In the genomic region with DNA sequence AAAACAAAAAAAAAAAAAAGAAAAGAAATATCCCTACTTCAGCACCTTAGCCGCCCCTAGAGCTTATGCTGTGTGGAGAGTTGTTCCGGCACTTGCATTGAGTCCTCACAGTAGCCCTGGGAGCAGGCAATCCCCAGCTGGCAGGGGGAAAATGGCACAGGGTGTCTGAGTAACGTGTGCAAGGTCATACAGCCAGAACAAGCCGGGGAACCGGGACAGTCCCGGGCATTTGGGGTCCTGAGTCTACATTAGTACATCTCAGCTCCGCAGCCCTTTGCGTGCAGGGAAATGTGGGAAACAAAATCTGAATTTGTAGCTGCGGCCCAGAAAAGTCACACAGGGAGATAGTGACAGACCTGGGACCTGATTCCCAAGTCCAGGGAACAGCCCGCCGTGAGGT, we compare ENCODE assay signal across 11 cellular contexts. TPM values are rescaled to one million over a fixed set of nuclear protein-coding genes. Genes with fewer than 3 reads are reported as not detected.
DNase-seq lines count a peak whose midpoint lies in the region; ATAC-seq and TF ChIP-seq lines count a peak whose summit lies in the region.
"Had no signal": no experiment of that assay in that cellular context is flagged by ENCODE, and none has a peak within 500 bp of the region (broad histone marks: within the 10 kb centered on the region; RNA-seq: fewer than 3 reads in every experiment).

No MANE protein-coding gene starts in this region.

- H3K4me3 Mint-ChIP-seq in MCF 10A (ENCODE audit: unreplicated experiment) = peak overlapping the region; percentile 74
- peak overlapping the region in 8 of 10 donors; percentile 19 to 99 (median 66) for H3K4me3 Mint-ChIP-seq in naive thymus-derived CD4-positive, alpha-beta T cell

- no peaks in the 10 kb centered on the region for H3K27me3 Mint-ChIP-seq in MCF 10A (ENCODE audit: insufficient read depth, unreplicated experiment)
- no peaks in the 10 kb centered on the region for H3K27me3 Mint-ChIP-seq in naive thymus-derived CD4-positive, alpha-beta T cell

- ATAC-seq in naive thymus-derived CD4-positive, alpha-beta T cell = no peak
- no peak for ATAC-seq in SK-N-SH treated with all-trans-retinoic acid at 6 μM for 48 hours
- ATAC-seq: K562 had no signal

- CTCF ChIA-PET in MCF 10A (lab: Yijun Ruan, JAX) = interaction anchor here (0.6 to 2.1 kb wide), 7 partner anchors 8 to 275 kb away, joined by 3 to 7 read pairs (median 3); no protein-coding TSS in a partner anchor
- CTCF ChIA-PET in naive thymus-derived CD4-positive, alpha-beta T cell (lab: Charles Lee) = interaction anchor here (0.6 to 1.3 kb wide), 6 partner anchors 9 to 252 kb away, joined by 3 to 5 read pairs (median 4); a partner anchor contains a TSS

- BruUV-seq in MCF 10A (replicated peaks; lab: Mats Ljungman, UMichigan) = no TSS peak

- H3K9me3 ChIP-seq in right atrium auricular region = no peaks in the 10 kb centered on the region
- H3K9me3 ChIP-seq in naive thymus-derived CD4-positive, alpha-beta T cell (ENCODE audit: control insufficient read depth in 2 of 3, low read length in 3 of 3) = no peaks in the 10 kb centered on the region

- H3K4me3 ChIP-seq in right atrium auricular region = no peak overlapping the region
- H3K4me3 ChIP-seq in naive thymus-derived CD4-positive, alpha-beta T cell (ENCODE audit: low read length) = no peak overlapping the region
- H3K4me3 ChIP-seq: K562 had no signal

- intact Hi-C loops in cardiac septum (cut with DNase I) (loop anchor here (10.0 kb wide), 1 partner anchor 122 kb away; a partner anchor contains a TSS), MCF 10A (cut with micrococcal nuclease) (no loop called here)
- intact Hi-C loops in naive thymus-derived CD4-positive, alpha-beta T cell (cut with micrococcal nuclease) = no loop called here

- peaks cover 0 to 44% of the 10 kb centered on the region in 2 donors for H3K4me1 ChIP-seq in right atrium auricular region
- H3K4me1 ChIP-seq in naive thymus-derived CD4-positive, alpha-beta T cell (ENCODE audit: control insufficient read depth in 2 of 2, insufficient read depth in 2 of 2, low read length in 2 of 2) = peaks cover 21 to 31% of the 10 kb centered on the region in 2 donors

- H3K36me3 Mint-ChIP-seq in MCF 10A (ENCODE audit: insufficient read depth, unreplicated experiment) = peaks cover 36% of the 10 kb centered on the region
- H3K36me3 Mint-ChIP-seq in naive thymus-derived CD4-positive, alpha-beta T cell = peaks cover 0 to 36% (median 8%) of the 10 kb centered on the region in 5 donors

- no peaks in the 10 kb centered on the region for H3K27me3 ChIP-seq in right atrium auricular region
- no peaks in the 10 kb centered on the region for H3K27me3 ChIP-seq in naive thymus-derived CD4-positive, alpha-beta T cell (ENCODE audit: control insufficient read depth in 2 of 2, insufficient read depth in 2 of 2, low read length in 2 of 2)

- H3K36me3 ChIP-seq in right atrium auricular region = peaks cover 41% of the 10 kb centered on the region
- H3K36me3 ChIP-seq in naive thymus-derived CD4-positive, alpha-beta T cell (ENCODE audit: control insufficient read depth in 2 of 3, insufficient read depth in 3 of 3, low read length in 3 of 3) = peaks cover 22 to 35% (median 23%) of the 10 kb centered on the region in 3 experiments

- H3K27ac Mint-ChIP-seq in MCF 10A (ENCODE audit: low read depth, unreplicated experiment) = peak overlapping the region; percentile 97
- H3K27ac Mint-ChIP-seq in naive thymus-derived CD4-positive, alpha-beta T cell = peak overlapping the region in 8 of 9 donors; percentile 52 to 98 (median 88)

- POLR2A ChIA-PET in MCF 10A (lab: Yijun Ruan, JAX) = interaction anchor here (0.5 to 2.1 kb wide), 13 partner anchors 11 to 833 kb away, joined by 3 to 15 read pairs (median 4); a partner anchor contains a TSS
- POLR2A ChIA-PET in naive thymus-derived CD4-positive, alpha-beta T cell (lab: Charles Lee) = interaction anchor here (1.2 kb wide), 1 partner anchor 118 kb away, joined by 4 read pairs; no protein-coding TSS in a partner anchor

- in situ Hi-C loops in ACHN (cut with HindIII; ENCODE audit: low pct_ligation_motif_present, low pct_unique_long_range_greater_than_20kb, low sequenced_read_pairs) = no loop called here

- no peak for TF ChIP-seq CTCF in right atrium auricular region (IDR thresholded peaks at IDR 0.05)
- no peak for TF ChIP-seq CTCF in MCF 10A (IDR thresholded peaks at IDR 0.05; ENCODE audit: unreplicated experiment)

- no peaks in the 10 kb centered on the region for H3K9me3 Mint-ChIP-seq in MCF 10A (ENCODE audit: unreplicated experiment)
- H3K9me3 Mint-ChIP-seq in naive thymus-derived CD4-positive, alpha-beta T cell = peaks cover 0 to 4% (median 0%) of the 10 kb centered on the region in 11 donors

- peak overlapping the region; percentile 53 to 57 for H3K27ac ChIP-seq in right atrium auricular region
- H3K27ac ChIP-seq in naive thymus-derived CD4-positive, alpha-beta T cell (ENCODE audit: low read depth, low read length) = peak overlapping the region; percentile 83
- H3K27ac ChIP-seq: VCaP had no signal

- DNase-seq in right atrium auricular region (ENCODE audit: low spot score) (no peak), cardiac septum (ENCODE audit: low spot score) (no peak), MCF 10A (ENCODE audit: unreplicated experiment) (no peak), C1 segment of cervical spinal cord (lab: John Stamatoyannopoulos, UW) (no peak), ureter (ENCODE audit: low spot score) (no peak), ACHN (no peak)
- DNase-seq in naive thymus-derived CD4-positive, alpha-beta T cell = no peak
- DNase-seq: NCI-H2107 had no signal

- peaks cover 28% of the 10 kb centered on the region for H3K4me1 Mint-ChIP-seq in MCF 10A (ENCODE audit: insufficient read depth, unreplicated experiment)
- peaks cover 29 to 45% (median 40%) of the 10 kb centered on the region in 7 donors for H3K4me1 Mint-ChIP-seq in naive thymus-derived CD4-positive, alpha-beta T cell

TF ChIP-seq in SK-N-SH treated with all-trans-retinoic acid at 6 μM for 48 hours, 23 proteins besides CTCF, POLR2A, EP300 and RAD21:
- TF ChIP-seq GLIS3 (CRISPR knock-in tag; IDR thresholded peaks at IDR 0.05) = no peak
- no peak for TF ChIP-seq SNAI2 (CRISPR knock-in tag; IDR thresholded peaks at IDR 0.05)
- TF ChIP-seq, protein P1, sequence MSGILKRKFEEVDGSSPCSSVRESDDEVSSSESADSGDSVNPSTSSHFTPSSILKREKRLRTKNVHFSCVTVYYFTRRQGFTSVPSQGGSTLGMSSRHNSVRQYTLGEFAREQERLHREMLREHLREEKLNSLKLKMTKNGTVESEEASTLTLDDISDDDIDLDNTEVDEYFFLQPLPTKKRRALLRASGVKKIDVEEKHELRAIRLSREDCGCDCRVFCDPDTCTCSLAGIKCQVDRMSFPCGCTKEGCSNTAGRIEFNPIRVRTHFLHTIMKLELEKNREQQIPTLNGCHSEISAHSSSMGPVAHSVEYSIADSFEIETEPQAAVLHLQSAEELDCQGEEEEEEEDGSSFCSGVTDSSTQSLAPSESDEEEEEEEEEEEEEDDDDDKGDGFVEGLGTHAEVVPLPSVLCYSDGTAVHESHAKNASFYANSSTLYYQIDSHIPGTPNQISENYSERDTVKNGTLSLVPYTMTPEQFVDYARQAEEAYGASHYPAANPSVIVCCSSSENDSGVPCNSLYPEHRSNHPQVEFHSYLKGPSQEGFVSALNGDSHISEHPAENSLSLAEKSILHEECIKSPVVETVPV (CRISPR knock-in tag; IDR thresholded peaks at IDR 0.05) = no peak
- TF ChIP-seq ZNF70 (CRISPR knock-in tag; IDR thresholded peaks at IDR 0.05) = no peak

RNA-seq across cellular contexts. Expression of a gene that starts 3.4 kb away (rescaled TPM):
- total RNA-seq in right atrium auricular region (1 to 10 TPM; 6.5 to 8.6 TPM), cardiac septum (18.8 TPM), MCF 10A (2022) (45.8 and 57.7 TPM in 2 replicates), ureter (27.9 TPM)
- 10 to 100 TPM; 16.9 to 78.8 (median 22.0) TPM for total RNA-seq in naive thymus-derived CD4-positive, alpha-beta T cell
- 10 to 100 TPM in 1 of 2 donors, 1 to 10 TPM in 1; 9.6 to 21.7 TPM for polyA plus RNA-seq in naive thymus-derived CD4-positive, alpha-beta T cell

RNA-seq across cellular contexts. Expression of a gene that starts 44.5 kb away (rescaled TPM):
- total RNA-seq in right atrium auricular region (10 to 100 TPM in 1 of 2 donors, 1 to 10 TPM in 1; 6.2 to 17.7 TPM), cardiac septum (6.9 TPM), MCF 10A (2022) (86.9 and 109 TPM in 2 replicates), ureter (31.3 TPM)
- 10 to 100 TPM; 35.6 to 65.7 (median 47.7) TPM for total RNA-seq in naive thymus-derived CD4-positive, alpha-beta T cell
- 1 to 10 TPM; 1.7 to 7.3 TPM for polyA plus RNA-seq in naive thymus-derived CD4-positive, alpha-beta T cell
